Comparison of ENCODE assay signal across 12 cellular contexts in genomic region chr17:64679710-64680216, GRCh38. TPM values are rescaled to one million over a fixed set of nuclear protein-coding genes. Genes with fewer than 3 reads are reported as not detected.
A peak's percentile ranks its signal among the peaks of the same experiment; 100 is the strongest.
DNase-seq lines count a peak whose midpoint lies in the region; ATAC-seq, FAIRE-seq and TF ChIP-seq lines count a peak whose summit lies in the region.
"Had no signal": no experiment of that assay in that cellular context is flagged by ENCODE, and none has a peak within 500 bp of the region (broad histone marks: within the 10 kb centered on the region; RNA-seq: fewer than 3 reads in every experiment).

No MANE protein-coding gene starts in this region.

- H3K36me3 Mint-ChIP-seq in astrocyte (ENCODE audit: low read depth, unreplicated experiment) (peaks cover 5% of the 10 kb centered on the region), Caco-2 (ENCODE audit: insufficient read depth, unreplicated experiment) (no peaks in the 10 kb centered on the region)
- H3K36me3 Mint-ChIP-seq in activated naive CD8-positive, alpha-beta T cell treated with anti-CD3 and anti-CD28 coated beads, Interleukin-2, amount 50 U/mL, for 24 hours (ENCODE audit: low read depth): no peaks in the 10 kb centered on the region

- H3K4me3 Mint-ChIP-seq in astrocyte (ENCODE audit: unreplicated experiment) (peak overlapping the region; percentile 62), Caco-2 (ENCODE audit: unreplicated experiment) (no peak overlapping the region)
- no peak overlapping the region for H3K4me3 Mint-ChIP-seq in activated naive CD8-positive, alpha-beta T cell treated with anti-CD3 and anti-CD28 coated beads, Interleukin-2, amount 50 U/mL, for 24 hours
- H3K4me3 Mint-ChIP-seq: central memory CD8-positive, alpha-beta T cell had no signal

- CTCF ChIA-PET in Caco-2 (lab: Charles Lee): no interaction called here

- no TSS peak for BruUV-seq in Caco-2 (replicated peaks; lab: Mats Ljungman, UMichigan)

- H3K27me3 Mint-ChIP-seq in astrocyte (ENCODE audit: low read depth, unreplicated experiment) (no peaks in the 10 kb centered on the region), Caco-2 (ENCODE audit: insufficient read depth, unreplicated experiment) (no peaks in the 10 kb centered on the region)
- H3K27me3 Mint-ChIP-seq in activated naive CD8-positive, alpha-beta T cell treated with anti-CD3 and anti-CD28 coated beads, Interleukin-2, amount 50 U/mL, for 24 hours: no peaks in the 10 kb centered on the region
- H3K27me3 Mint-ChIP-seq: central memory CD8-positive, alpha-beta T cell had no signal

- H3K4me3 ChIP-seq in astrocyte (ENCODE audit: insufficient read depth, low read depth, low read length): no peak overlapping the region
- no peak overlapping the region for H3K4me3 ChIP-seq in hepatocyte
- H3K4me3 ChIP-seq in Caco-2 (ENCODE audit: low read depth, low read length): no peak overlapping the region
- H3K4me3 ChIP-seq: skin epidermis had no signal

- DNase-seq in ACHN (peak; percentile 99), HPDE6-E6E7 (ENCODE audit: extremely low spot score) (peak; percentile 94), astrocyte (ENCODE audit: low read depth) (peak; percentile 99), hepatocyte (ENCODE audit: low spot score) (peak; percentile 23), Caco-2 (no peak)
- DNase-seq in activated naive CD8-positive, alpha-beta T cell treated with anti-CD3 and anti-CD28 coated beads, Interleukin-2, amount 50 U/mL, for 24 hours: no peak
- DNase-seq: stimulated activated naive CD8-positive, alpha-beta T cell treated with anti-CD3 and anti-CD28 coated beads, Interleukin-15, Interleukin-2, amounts not matched to agents 100 U/mL and 50 U/mL, for 24 hours had no signal

- no peak for ATAC-seq in activated naive CD8-positive, alpha-beta T cell treated with anti-CD3 and anti-CD28 coated beads, Interleukin-2, amount 50 U/mL, for 24 hours
- ATAC-seq in GM21515 (IDR thresholded peaks at IDR 0.05; ENCODE audit: unreplicated experiment) (no peak), HG02678 (IDR thresholded peaks at IDR 0.05; ENCODE audit: unreplicated experiment) (no peak)
- ATAC-seq: stimulated activated naive CD8-positive, alpha-beta T cell treated with anti-CD3 and anti-CD28 coated beads, Interleukin-15, Interleukin-2, amounts not matched to agents 100 U/mL and 50 U/mL, for 24 hours had no signal

- peak; percentile 95 for FAIRE-seq in astrocyte (lab: Jason Lieb, UNC)

- in situ Hi-C loops in ACHN (cut with HindIII; ENCODE audit: low pct_ligation_motif_present, low pct_unique_long_range_greater_than_20kb, low sequenced_read_pairs): no loop called here

- POLR2A ChIA-PET in Caco-2 (lab: Charles Lee): no interaction called here

- peak overlapping the region; percentile 84 for H3K9ac ChIP-seq in astrocyte (ENCODE audit: low read length)

- TF ChIP-seq CTCF in astrocyte (IDR thresholded peaks at IDR 0.05; ENCODE audit: insufficient read depth, low read depth, low read length): no peak
- no peak for TF ChIP-seq CTCF in hepatocyte (IDR thresholded peaks at IDR 0.05; ENCODE audit: poor library complexity)
- TF ChIP-seq CTCF in Caco-2 (IDR thresholded peaks at IDR 0.05; ENCODE audit: insufficient read depth in 1 of 2, low read depth in 1 of 2, low read length in 1 of 2, severe bottlenecking in 1 of 2, unreplicated experiment in 1 of 2): no peak

- H3K9me2 ChIP-seq in hepatocyte (replicated peaks; ENCODE audit: insufficient read depth): no peaks in the 10 kb centered on the region

- peaks cover 39% of the 10 kb centered on the region for H3K4me1 ChIP-seq in astrocyte (ENCODE audit: insufficient read depth, low read length)
- H3K4me1 ChIP-seq in hepatocyte (ENCODE audit: insufficient read depth): no peaks in the 10 kb centered on the region
- no peaks in the 10 kb centered on the region for H3K4me1 ChIP-seq in Caco-2

- H3K79me2 ChIP-seq in astrocyte (ENCODE audit: insufficient read depth, low read length) (no peaks in the 10 kb centered on the region), hepatocyte (no peaks in the 10 kb centered on the region)

- H4K20me1 ChIP-seq in astrocyte (ENCODE audit: insufficient read depth, low read length): no peaks in the 10 kb centered on the region
- no peaks in the 10 kb centered on the region for H4K20me1 ChIP-seq in hepatocyte (ENCODE audit: insufficient read depth, poor library complexity, severe bottlenecking)

- H3K4me2 ChIP-seq in astrocyte (ENCODE audit: low read length) (peak overlapping the region; percentile 66), hepatocyte (no peak overlapping the region)

- WGBS in hepatocyte (ENCODE audit: low lambda C conversion rate, missing lambda C conversion rate): 62% methylated on average over 10 of the region's 10 CpGs

- H3K27me3 ChIP-seq in astrocyte (ENCODE audit: insufficient read depth, low read length) (no peaks in the 10 kb centered on the region), hepatocyte (no peaks in the 10 kb centered on the region), Caco-2 (replicated peaks; ENCODE audit: control insufficient read depth, insufficient read depth, low read length) (no peaks in the 10 kb centered on the region)

- H3K36me3 ChIP-seq in astrocyte (ENCODE audit: insufficient read depth, low read length): no peaks in the 10 kb centered on the region
- H3K36me3 ChIP-seq in hepatocyte (replicated peaks; ENCODE audit: insufficient read depth, low read depth): no peaks in the 10 kb centered on the region
- H3K36me3 ChIP-seq in Caco-2 (ENCODE audit: control insufficient read depth, insufficient read depth, low read length): no peaks in the 10 kb centered on the region

- H3K9me3 Mint-ChIP-seq in astrocyte (ENCODE audit: unreplicated experiment) (no peaks in the 10 kb centered on the region), Caco-2 (ENCODE audit: unreplicated experiment) (no peaks in the 10 kb centered on the region)
- H3K9me3 Mint-ChIP-seq in activated naive CD8-positive, alpha-beta T cell treated with anti-CD3 and anti-CD28 coated beads, Interleukin-2, amount 50 U/mL, for 24 hours: no peaks in the 10 kb centered on the region
- H3K9me3 Mint-ChIP-seq: central memory CD8-positive, alpha-beta T cell had no signal

- intact Hi-C loops in Caco-2 (cut with micrococcal nuclease; ENCODE audit: unreplicated experiment): no loop called here

- H3K27ac Mint-ChIP-seq in astrocyte (ENCODE audit: unreplicated experiment): peak overlapping the region; percentile 99
- no peak overlapping the region for H3K27ac Mint-ChIP-seq in activated naive CD8-positive, alpha-beta T cell treated with anti-CD3 and anti-CD28 coated beads, Interleukin-2, amount 50 U/mL, for 24 hours
- no peak overlapping the region for H3K27ac Mint-ChIP-seq in Caco-2 (ENCODE audit: unreplicated experiment)

- H2AFZ ChIP-seq in astrocyte (ENCODE audit: low read depth, low read length) (no peak overlapping the region), hepatocyte (no peak overlapping the region)

- no peaks in the 10 kb centered on the region for H3K9me3 ChIP-seq in astrocyte (ENCODE audit: insufficient read depth, low read depth, low read length)
- H3K9me3 ChIP-seq in hepatocyte (ENCODE audit: low read depth): no peaks in the 10 kb centered on the region
- H3K9me3 ChIP-seq in Caco-2: no peaks in the 10 kb centered on the region

- H3K27ac ChIP-seq in astrocyte (ENCODE audit: low read depth, low read length) (peak overlapping the region; percentile 98), hepatocyte (no peak overlapping the region)
- H3K27ac ChIP-seq: C4-2B had no signal

- H3K4me1 Mint-ChIP-seq in astrocyte (ENCODE audit: low read depth, unreplicated experiment) (peaks cover 18% of the 10 kb centered on the region), Caco-2 (ENCODE audit: low read depth, unreplicated experiment) (no peaks in the 10 kb centered on the region)
- no peaks in the 10 kb centered on the region for H3K4me1 Mint-ChIP-seq in activated naive CD8-positive, alpha-beta T cell treated with anti-CD3 and anti-CD28 coated beads, Interleukin-2, amount 50 U/mL, for 24 hours
- H3K4me1 Mint-ChIP-seq: central memory CD8-positive, alpha-beta T cell had no signal

RNA-seq across cellular contexts. Expression of gene SMURF2, which starts 17.7 kb away (rescaled TPM):
- total RNA-seq in astrocyte (104 and 126 TPM in 2 replicates), hepatocyte (26.0 and 31.3 TPM in 2 replicates), Caco-2 (2022) (23.9 and 26.9 TPM in 2 replicates)
- polyA plus RNA-seq in hepatocyte: 14.3 and 17.1 TPM in 2 replicates

Comparison
In these comparisons a context has a peak if more than half of its experiments do, and no peak if none do; other contexts are left out.
1. DNase-seq: peak in ACHN (single experiment), HPDE6-E6E7 (single experiment), astrocyte (single experiment) and hepatocyte (single experiment); none in activated naive CD8-positive, alpha-beta T cell treated with anti-CD3 and anti-CD28 coated beads, Interleukin-2, amount 50 U/mL, for 24 hours (single experiment) and Caco-2 (0 of 2).